8 cellular contexts compared by ENCODE assay signal in genomic region chr22:29553391-29554224, GRCh38. TPM values are rescaled to one million over a fixed set of nuclear protein-coding genes. Genes with fewer than 3 reads are reported as not detected.
DNase-seq lines count a peak whose midpoint lies in the region; ATAC-seq and TF ChIP-seq lines count a peak whose summit lies in the region.

THOC5 (minus strand) TSS chr22:29553757; CDS start chr22:29549147, 4,610 bp downstream.

- H3K36me3 ChIP-seq in right atrium auricular region (peaks cover 23% of the 10 kb centered on the region), uterus (no peaks in the 10 kb centered on the region)

- ATAC-seq in GM18502 (IDR thresholded peaks at IDR 0.05; ENCODE audit: poor library complexity, unreplicated experiment) (peak; percentile 97), HG02970 (IDR thresholded peaks at IDR 0.05; ENCODE audit: low FRiP score, unreplicated experiment) (peak; percentile 87)

- peaks cover 4 to 11% of the 10 kb centered on the region in 2 donors for H3K4me1 ChIP-seq in right atrium auricular region
- peaks cover 0 to 6% of the 10 kb centered on the region in 2 donors for H3K4me1 ChIP-seq in uterus

- H3K27ac ChIP-seq in right atrium auricular region (peak within 1 kb of the TSS; percentile 88 to 89), uterus (peak within 1 kb of the TSS; percentile 79 to 85)

- peak in 1 of 2 donors; percentile 42 for TF ChIP-seq POLR2A in uterus (IDR thresholded peaks at IDR 0.05)

- H3K4me3 ChIP-seq in right atrium auricular region (peak within 1 kb of the TSS; percentile 79 to 82), uterus (peak within 1 kb of the TSS; percentile 81 to 86)

- intact Hi-C loops in T-helper 2 cell treated with Interferon-gamma antibody and Interleukin-4, amounts not matched to agents 100 ng/mL and 5 ng/mL, for 36 hours (cut with micrococcal nuclease) = loop anchor here (1.0 kb wide), 2 partner anchors 28 to 50 kb away; partner anchors contain the start of genes NF2 and NIPSNAP1
- intact Hi-C loops in uterus (cut with DNase I; ENCODE audit: low total_unique reads) = no loop called here

- H3K27me3 ChIP-seq in right atrium auricular region = no peaks in the 10 kb centered on the region
- no peaks in the 10 kb centered on the region for H3K27me3 ChIP-seq in uterus

- peak; percentile 78 for DNase-seq in NCI-H187 treated with DMSO at 0.1 percent for 48 hours (lab: John Stamatoyannopoulos, UW)
- peak; percentile 71 to 98 (median 94) for DNase-seq in anterior cingulate cortex (lab: John Stamatoyannopoulos, UW)
- peak; percentile 94 for DNase-seq in right atrium auricular region (ENCODE audit: low spot score)
- DNase-seq in pulmonary artery endothelial cell (ENCODE audit: low read depth, low spot score) = peak; percentile 86
- DNase-seq in uterus = peak; percentile 94

- TF ChIP-seq CTCF in right atrium auricular region (IDR thresholded peaks at IDR 0.05) (peak; percentile 51 to 86), uterus (IDR thresholded peaks at IDR 0.05) (peak; percentile 71 to 84 (median 80))

- no peaks in the 10 kb centered on the region for H3K9me3 ChIP-seq in right atrium auricular region
- H3K9me3 ChIP-seq in uterus = no peaks in the 10 kb centered on the region

RNA-seq across cellular contexts. Expression of gene THOC5, which starts in this region (rescaled TPM):
- total RNA-seq in T-helper 2 cell treated with Interferon-gamma antibody and Interleukin-4, amounts not matched to agents 100 ng/mL and 5 ng/mL, for 36 hours = 56.6 and 61.3 TPM in 2 replicates
- total RNA-seq in right atrium auricular region (10 to 100 TPM; 34.9 to 42.7 TPM), pulmonary artery endothelial cell (55.1 and 67.0 TPM in 2 replicates), uterus (10 to 100 TPM in 3 of 4 donors, 1 to 10 TPM in 1; 8.5 to 59.1 (median 48.7) TPM)

Comparison
In these comparisons a context has a peak if more than half of its experiments do, and no peak if none do; other contexts are left out.
1. Peak in every context shown above with its lines: DNase-seq, ATAC-seq, H3K4me3 ChIP-seq and H3K27ac ChIP-seq.